In the genomic region with DNA sequence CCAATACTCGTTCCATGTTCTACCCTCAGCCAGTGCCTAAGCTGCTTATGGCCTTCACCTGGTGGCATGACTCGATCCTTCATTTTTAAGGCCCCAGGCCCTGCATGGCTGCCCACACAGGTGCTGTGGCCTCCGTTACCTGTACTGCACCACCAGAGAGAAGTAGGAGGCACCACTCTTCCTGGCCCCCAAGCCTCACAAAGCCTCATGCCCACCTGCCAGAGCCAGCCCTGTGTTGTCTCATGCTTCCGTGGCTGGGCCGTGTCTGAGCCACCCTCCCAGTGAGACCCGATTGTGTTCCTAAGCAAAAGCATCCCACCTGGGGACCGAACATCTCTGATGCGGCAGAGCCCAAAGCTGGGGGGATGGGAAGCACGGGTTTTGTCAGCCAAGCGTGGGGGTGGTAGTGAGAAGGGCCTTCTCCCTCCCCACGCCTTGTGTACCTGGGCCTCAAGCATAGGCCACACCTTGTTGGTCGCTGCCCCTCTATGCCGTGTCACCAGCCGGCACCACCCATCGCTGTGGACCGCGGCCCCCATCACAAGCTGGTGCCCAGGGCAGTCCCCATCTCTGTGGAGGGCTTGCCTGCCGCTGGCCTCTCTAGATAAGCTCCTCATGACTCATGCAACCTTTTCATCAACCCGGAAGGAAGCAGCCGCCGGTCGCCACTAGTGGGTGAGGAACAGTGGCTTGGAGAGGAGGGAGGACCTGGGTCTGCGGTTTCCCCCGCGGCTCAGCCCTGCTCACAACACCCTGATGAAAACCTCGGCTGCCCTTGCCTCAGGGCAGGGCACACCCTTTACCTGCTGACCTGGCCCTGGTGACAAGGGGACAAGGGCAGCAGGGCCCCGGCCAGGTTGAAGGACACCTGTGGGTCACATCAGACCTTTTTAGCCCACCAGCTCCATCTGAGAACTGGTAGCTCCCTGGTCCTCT, we compare ENCODE assay signal across 8 cellular contexts. TPM values are rescaled to one million over a fixed set of nuclear protein-coding genes. Genes with fewer than 3 reads are reported as not detected.
A peak's percentile ranks its signal among the peaks of the same experiment; 100 is the strongest.
DNase-seq lines count a peak whose midpoint lies in the region; ATAC-seq, FAIRE-seq and TF ChIP-seq lines count a peak whose summit lies in the region.

No MANE protein-coding gene starts in this region.

- no peaks in the 10 kb centered on the region for H3K27me3 ChIP-seq in A673 (replicated peaks; ENCODE audit: insufficient read depth, low read depth, low read length, poor library complexity)
- H3K27me3 ChIP-seq in psoas muscle (ENCODE audit: insufficient read depth in 3 of 3, low read length in 2 of 3), result no peaks in the 10 kb centered on the region
- H3K27me3 ChIP-seq in uterus, result no peaks in the 10 kb centered on the region

- FAIRE-seq in RCC 7860 (lab: Jason Lieb, UNC), result peak; percentile 81

- peaks cover 21% of the 10 kb centered on the region for H3K4me1 ChIP-seq in A673 (ENCODE audit: insufficient read depth, low read length, poor library complexity, severe bottlenecking)
- peaks cover 57% of the 10 kb centered on the region for H3K4me1 ChIP-seq in psoas muscle
- peaks cover 8 to 29% of the 10 kb centered on the region in 2 donors for H3K4me1 ChIP-seq in uterus

- no peak for TF ChIP-seq CTCF in A673 (conservative IDR thresholded peaks at IDR 0.05; ENCODE audit: low read depth, low read length)
- TF ChIP-seq CTCF in psoas muscle (IDR thresholded peaks at IDR 0.05), result no peak
- no peak for TF ChIP-seq CTCF in uterus (IDR thresholded peaks at IDR 0.05)

- DNase-seq in A673 (ENCODE audit: low spot score) (peak; percentile 58), RCC 7860 (ENCODE audit: low spot score) (peak; percentile 97), activated T-helper 1 cell treated with Interleukin-2 at 50 U/mL for 16 hours (ENCODE audit: low read depth) (peak; percentile 89), foreskin melanocyte (peak; percentile 74), psoas muscle (peak; percentile 72 to 81), uterus (peak; percentile 52 to 64)

- H3K9me3 ChIP-seq in A673 (ENCODE audit: low read depth, low read length, poor library complexity, severe bottlenecking) (no peaks in the 10 kb centered on the region), psoas muscle (no peaks in the 10 kb centered on the region), uterus (no peaks in the 10 kb centered on the region)

- intact Hi-C loops in A673 (cut with micrococcal nuclease; ENCODE audit: unreplicated experiment) (loop anchor here (1.0 kb wide), 1 partner anchor 21 kb away; a partner anchor contains a TSS), psoas muscle (cut with DNase I) (no loop called here), uterus (cut with DNase I; ENCODE audit: low total_unique reads) (no loop called here)

- CTCF ChIA-PET in A673 (lab: Charles Lee), result interaction anchor here (1.8 kb wide), 1 partner anchor 21 kb away, joined by 14 read pairs; a partner anchor contains a TSS

- ATAC-seq in GM18868 (IDR thresholded peaks at IDR 0.05; ENCODE audit: unreplicated experiment) (peak; percentile 27), HG03135 (IDR thresholded peaks at IDR 0.05; ENCODE audit: unreplicated experiment) (peak; percentile 24), psoas muscle (no peak)

- no peak for TF ChIP-seq POLR2A in uterus (IDR thresholded peaks at IDR 0.05)

- POLR2A ChIA-PET in A673 (lab: Charles Lee; ENCODE audit: low non-redundant PET), result no interaction called here

- no TSS peak for BruUV-seq in A673 (replicated peaks; lab: Mats Ljungman, UMichigan)

- H3K36me3 ChIP-seq in A673 (ENCODE audit: insufficient read depth, low read length, poor library complexity, severe bottlenecking), result no peaks in the 10 kb centered on the region
- H3K36me3 ChIP-seq in psoas muscle (ENCODE audit: insufficient read depth in 1 of 2, low read depth in 1 of 2), result peaks cover 0 to 21% of the 10 kb centered on the region in 2 donors
- no peaks in the 10 kb centered on the region for H3K36me3 ChIP-seq in uterus

- 70 to 74% (median 72%) methylated on average over 27 of the region's 27 CpGs for WGBS in psoas muscle, 3 donors

- H3K27ac ChIP-seq in A673 (ENCODE audit: low read depth, low read length, poor library complexity, severe bottlenecking), result peak overlapping the region; percentile 73
- peak overlapping the region; percentile 71 for H3K27ac ChIP-seq in psoas muscle
- peak overlapping the region; percentile 47 for H3K27ac ChIP-seq in uterus

- H3K4me3 ChIP-seq in A673 (ENCODE audit: low read depth, low read length, poor library complexity, severe bottlenecking) (peak overlapping the region; percentile 17), psoas muscle (peak overlapping the region; percentile 88), uterus (no peak overlapping the region)

RNA-seq across cellular contexts. Expression of a gene that starts 2.7 kb away (rescaled TPM):
- total RNA-seq in A673 (2021), result 26.5 and 29.4 TPM in 2 replicates
- 10 to 100 TPM; 48.8 to 70.4 (median 59.0) TPM for total RNA-seq in psoas muscle
- 10 to 100 TPM; 59.2 to 79.6 (median 71.9) TPM for polyA plus RNA-seq in psoas muscle
- total RNA-seq in uterus, result 10 to 100 TPM in 2 of 4 donors, 1 to 10 TPM in 2; 7.2 to 38.7 (median 14.4) TPM

RNA-seq across cellular contexts. Expression of a gene that starts 5.4 kb away (rescaled TPM):
- total RNA-seq in A673 (2021), result 4.9 and 5.1 TPM in 2 replicates
- total RNA-seq in psoas muscle, result 10 to 100 TPM; 10.4 to 12.9 (median 12.7) TPM
- 10 to 100 TPM in 1 of 3 donors, 1 to 10 TPM in 2; 6.6 to 18.1 (median 9.5) TPM for polyA plus RNA-seq in psoas muscle
- total RNA-seq in uterus, result 1 to 10 TPM in 3 of 4 donors, under 1 TPM in 1; 0.26 to 3.7 (median 2.6) TPM

RNA-seq across cellular contexts. Expression of a gene that starts 7.7 kb away (rescaled TPM):
- 21.0 and 21.8 TPM in 2 replicates for total RNA-seq in A673 (2021)
- total RNA-seq in psoas muscle, result 1 to 10 TPM; 3.0 to 5.8 (median 4.6) TPM
- polyA plus RNA-seq in psoas muscle, result 1 to 10 TPM; 1.4 to 2.5 (median 2.4) TPM
- total RNA-seq in uterus, result 10 to 100 TPM; 13.3 to 40.8 (median 22.0) TPM

RNA-seq across cellular contexts. Expression of a gene that starts 21.0 kb away (rescaled TPM):
- total RNA-seq in A673 (2021), result 43.4 and 43.5 TPM in 2 replicates
- total RNA-seq in psoas muscle, result 1 to 10 TPM; 5.0 to 9.9 (median 7.6) TPM
- 10 to 100 TPM in 2 of 3 donors, 1 to 10 TPM in 1; 8.9 to 15.0 (median 13.1) TPM for polyA plus RNA-seq in psoas muscle
- 10 to 100 TPM in 3 of 4 donors, 1 to 10 TPM in 1; 2.8 to 39.6 (median 21.6) TPM for total RNA-seq in uterus

RNA-seq across cellular contexts. Expression of a gene that starts 59.7 kb away (rescaled TPM):
- total RNA-seq in A673 (2021) (2.7 and 2.9 TPM in 2 replicates), psoas muscle (under 1 TPM; 0.36 to 0.92 (median 0.68) TPM), uterus (1 to 10 TPM in 2 of 4 donors, under 1 TPM in 1, not detected in 1; 0.51 to 7.9 (median 1.7) TPM)
- under 1 TPM; 0.30 to 0.89 (median 0.58) TPM for polyA plus RNA-seq in psoas muscle

Comparison
In these comparisons a context has a peak if more than half of its experiments do, and no peak if none do; other contexts are left out.
1. H3K4me3 ChIP-seq: peak in A673 (single experiment) and psoas muscle (single experiment); none in uterus (0 of 2).
2. ATAC-seq: peak in GM18868 (single experiment) and HG03135 (single experiment); none in psoas muscle (0 of 4).
3. Peak in every context shown above with its lines, with median percentiles within 50 percentile points of each other: DNase-seq and H3K27ac ChIP-seq.